In the genomic region with DNA sequence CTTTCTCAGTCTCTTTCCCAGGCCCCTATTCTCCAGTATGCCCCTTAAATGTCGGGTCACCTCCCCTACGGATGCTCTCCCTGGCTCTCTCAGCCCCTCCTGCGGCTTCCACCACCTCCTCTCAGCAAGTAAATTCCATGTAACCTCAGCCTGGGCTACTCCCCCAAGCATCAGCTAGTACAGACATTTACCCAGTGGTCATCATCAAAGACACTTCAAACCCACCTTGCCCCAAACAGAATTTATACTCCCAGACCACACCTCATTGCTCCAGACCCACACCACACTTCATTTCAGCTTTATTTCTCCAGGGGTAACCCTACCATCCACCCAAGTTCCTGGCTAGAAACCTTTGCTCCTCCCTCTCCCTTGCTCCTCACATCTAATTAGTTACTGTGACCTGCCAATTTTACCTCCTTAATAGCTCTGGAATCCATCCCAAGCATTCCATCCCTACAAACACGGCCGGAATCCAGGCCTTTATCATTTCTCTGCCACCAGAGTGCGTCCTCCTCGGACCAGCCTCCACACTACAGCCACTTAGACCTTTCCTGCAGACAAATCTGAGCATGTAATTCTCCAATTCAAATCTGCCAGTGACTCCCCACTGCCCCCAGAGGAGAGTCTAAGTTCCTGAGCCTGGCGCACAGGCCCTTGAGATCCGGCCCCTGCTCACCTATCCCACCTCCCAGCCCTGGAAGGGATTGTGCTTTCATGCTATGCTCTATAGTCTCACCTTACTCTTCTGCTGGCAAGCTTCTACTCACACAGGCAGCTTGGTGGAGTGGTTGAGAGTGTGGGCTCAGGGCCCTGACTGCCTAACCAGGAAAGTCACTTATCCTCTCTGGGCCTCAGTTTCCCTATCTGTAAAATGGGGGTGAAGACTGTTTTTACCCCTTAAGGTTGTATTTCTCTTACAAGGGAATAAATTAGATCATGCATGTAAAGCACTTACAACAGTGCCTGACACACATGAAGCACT, we compare ENCODE assay signal across 8 cellular contexts. TPM values are rescaled to one million over a fixed set of nuclear protein-coding genes. Genes with fewer than 3 reads are reported as not detected.
DNase-seq lines count a peak whose midpoint lies in the region; ATAC-seq and TF ChIP-seq lines count a peak whose summit lies in the region.

No MANE protein-coding gene starts in this region.

- H3K27me3 Mint-ChIP-seq in glutamatergic neuron (ENCODE audit: unreplicated experiment): peaks cover 2% of the 10 kb centered on the region

- H3K4me3 Mint-ChIP-seq in glutamatergic neuron (ENCODE audit: unreplicated experiment): no peak overlapping the region

- intact Hi-C loops in Right ventricle myocardium inferior (cut with DNase I): no loop called here

- peak; percentile 42 for ATAC-seq in Right ventricle myocardium inferior
- no peak for ATAC-seq in HG02970 (IDR thresholded peaks at IDR 0.05; ENCODE audit: low FRiP score, unreplicated experiment)
- ATAC-seq in HG02870 (IDR thresholded peaks at IDR 0.05; ENCODE audit: unreplicated experiment): no peak

- no peaks in the 10 kb centered on the region for H3K36me3 ChIP-seq in right atrium auricular region
- H3K36me3 ChIP-seq in tibial nerve: no peaks in the 10 kb centered on the region

- 35 to 46% methylated on average over 9 of the region's 9 CpGs for WGBS in tibial nerve, 2 donors

- H3K4me1 Mint-ChIP-seq in glutamatergic neuron (ENCODE audit: low read depth, unreplicated experiment): peaks cover 16% of the 10 kb centered on the region

- H3K4me1 ChIP-seq in right atrium auricular region (peaks cover 0 to 1% of the 10 kb centered on the region in 2 donors), tibial nerve (peaks cover 0 to 56% (median 2%) of the 10 kb centered on the region in 4 donors)

- H3K27ac Mint-ChIP-seq in glutamatergic neuron (ENCODE audit: unreplicated experiment): no peak overlapping the region

- no peaks in the 10 kb centered on the region for H3K36me3 Mint-ChIP-seq in glutamatergic neuron (ENCODE audit: unreplicated experiment)

- DNase-seq in Right ventricle myocardium inferior (ENCODE audit: missing footprints) (no peak), right atrium auricular region (ENCODE audit: low spot score) (no peak), RPMI8226 (peak; percentile 30), glutamatergic neuron (peak; percentile 19), tibial nerve (ENCODE audit: low spot score in 2 of 2) (peak in 1 of 2 donors; percentile 11), NCI-H2171 (lab: John Stamatoyannopoulos, UW) (no peak)

- no peak for TF ChIP-seq POLR2A in tibial nerve (IDR thresholded peaks at IDR 0.05)

- H3K27me3 ChIP-seq in right atrium auricular region (no peaks in the 10 kb centered on the region), tibial nerve (peaks cover 0 to 29% of the 10 kb centered on the region in 2 donors)

- no peak for TF ChIP-seq EP300 in tibial nerve (IDR thresholded peaks at IDR 0.05)

- TF ChIP-seq CTCF in right atrium auricular region (IDR thresholded peaks at IDR 0.05) (peak in 1 of 2 donors; percentile 51), glutamatergic neuron (IDR thresholded peaks at IDR 0.05; ENCODE audit: partially characterized antibody, unreplicated experiment) (peak; percentile 20), tibial nerve (IDR thresholded peaks at IDR 0.05) (peak in 4 of 5 experiments; percentile 38 to 50 (median 44))

- H3K9me3 Mint-ChIP-seq in glutamatergic neuron (ENCODE audit: unreplicated experiment): peaks cover 3% of the 10 kb centered on the region

- H3K27ac ChIP-seq in right atrium auricular region: no peak overlapping the region
- H3K27ac ChIP-seq in tibial nerve: no peak overlapping the region

- no peaks in the 10 kb centered on the region for H3K9me3 ChIP-seq in right atrium auricular region
- no peaks in the 10 kb centered on the region for H3K9me3 ChIP-seq in tibial nerve

- H3K4me3 ChIP-seq in right atrium auricular region (no peak overlapping the region), tibial nerve (no peak overlapping the region)

RNA-seq across cellular contexts. Expression of gene PJA1, which starts 31.4 kb away (rescaled TPM):
- total RNA-seq in Right ventricle myocardium inferior (12.6 TPM), right atrium auricular region (10 to 100 TPM; 11.7 to 18.8 TPM), glutamatergic neuron (ENCODE audit: unreplicated experiment) (54.9 TPM), tibial nerve (10 to 100 TPM; 22.8 to 45.0 (median 32.7) TPM)

Comparison
In these comparisons a context has a peak if more than half of its experiments do, and no peak if none do; other contexts are left out.
1. DNase-seq: peak in RPMI8226 (single experiment) and glutamatergic neuron (single experiment); none in Right ventricle myocardium inferior (single experiment), right atrium auricular region (single experiment) and NCI-H2171 (single experiment).